17 cellular contexts compared by ENCODE assay signal in genomic region chr10:113612154-113612553, GRCh38. TPM values are rescaled to one million over a fixed set of nuclear protein-coding genes. Genes with fewer than 3 reads are reported as not detected.
DNase-seq lines count a peak whose midpoint lies in the region; ATAC-seq and TF ChIP-seq lines count a peak whose summit lies in the region.
"Had no signal": no experiment of that assay in that cellular context is flagged by ENCODE, and none has a peak within 500 bp of the region (broad histone marks: within the 10 kb centered on the region; RNA-seq: fewer than 3 reads in every experiment).

No MANE protein-coding gene starts in this region.

- no peaks in the 10 kb centered on the region for H3K9me3 ChIP-seq in heart right ventricle
- H3K9me3 ChIP-seq: Peyer's patch had no signal

- H3K27me3 ChIP-seq in heart right ventricle: peaks cover 0 to 16% (median 7%) of the 10 kb centered on the region in 7 donors
- H3K27me3 ChIP-seq: Peyer's patch had no signal

- peaks cover 0 to 84% (median 5%) of the 10 kb centered on the region in 9 donors for H3K36me3 ChIP-seq in heart right ventricle
- H3K36me3 ChIP-seq: Peyer's patch had no signal

- DNase-seq in astrocyte of the hippocampus (ENCODE audit: low read depth, low spot score) (peak; percentile 51), heart right ventricle (peak; percentile 35 to 46), midbrain (lab: John Stamatoyannopoulos, UW) (peak; percentile 48), substantia nigra (lab: John Stamatoyannopoulos, UW) (peak in 34 of 49 donors; percentile 4 to 68 (median 28)), NCI-H774 (lab: John Stamatoyannopoulos, UW) (no peak), EL (no peak)
- DNase-seq: DMS153, H7, Karpas-422, NCI-H1417, NCI-H2029 treated with DMSO at 0.1 percent for 48 hours, NCI-H510A treated with DMSO at 0.1 percent for 48 hours, Peyer's patch, SHP77 treated with DMSO at 0.1 percent for 48 hours had no signal

- WGBS in heart right ventricle, 2 donors: 52 to 65% methylated on average over 3 of the region's 3 CpGs

- TF ChIP-seq CTCF in heart right ventricle (IDR thresholded peaks at IDR 0.05): no peak

- H3K27ac ChIP-seq in heart right ventricle (peak overlapping the region in 5 of 10 donors; percentile 17 to 60 (median 45)), substantia nigra (ENCODE audit: low read depth, low read length, poor library complexity, severe bottlenecking) (no peak overlapping the region)
- H3K27ac ChIP-seq: Peyer's patch had no signal

- ATAC-seq in heart right ventricle: peak in 7 of 8 donors; percentile 48 to 84 (median 70)
- ATAC-seq in GM18909 (IDR thresholded peaks at IDR 0.05; ENCODE audit: poor library complexity, unreplicated experiment): no peak

- H3K4me3 ChIP-seq in heart right ventricle: no peak overlapping the region
- H3K4me3 ChIP-seq: Peyer's patch had no signal

- peaks cover 0 to 65% (median 33%) of the 10 kb centered on the region in 9 donors for H3K4me1 ChIP-seq in heart right ventricle
- H3K4me1 ChIP-seq: Peyer's patch had no signal

- intact Hi-C loops in heart right ventricle (cut with DNase I): no loop called here

RNA-seq across cellular contexts. Expression of gene NRAP, which starts 51.7 kb away (rescaled TPM):
- total RNA-seq in heart right ventricle: 1,000 to 10,000 TPM in 6 of 10 donors, 100 to 1,000 TPM in 4; 633 to 1,999 (median 1,413) TPM
- 100 to 1,000 TPM; 168 to 226 TPM for polyA plus RNA-seq in heart right ventricle
- total RNA-seq: Peyer's patch had no signal
- polyA plus RNA-seq: AG04450, BJ had no signal

RNA-seq across cellular contexts. Expression of gene HABP2, which starts 59.3 kb away (rescaled TPM):
- not detected for total RNA-seq in heart right ventricle
- polyA plus RNA-seq in heart right ventricle: under 1 TPM; 0.12 to 0.51 TPM
- total RNA-seq: H7 had no signal
- polyA plus RNA-seq: AG04450 had no signal

Comparison
In these comparisons a context has a peak if more than half of its experiments do, and no peak if none do; other contexts are left out.
1. DNase-seq: peak in astrocyte of the hippocampus (single experiment), heart right ventricle (2 of 2), midbrain (single experiment) and substantia nigra (34 of 49); none in NCI-H774 (single experiment) and EL (single experiment).